Comparison of ENCODE assay signal across 1 cellular context in the genomic region with DNA sequence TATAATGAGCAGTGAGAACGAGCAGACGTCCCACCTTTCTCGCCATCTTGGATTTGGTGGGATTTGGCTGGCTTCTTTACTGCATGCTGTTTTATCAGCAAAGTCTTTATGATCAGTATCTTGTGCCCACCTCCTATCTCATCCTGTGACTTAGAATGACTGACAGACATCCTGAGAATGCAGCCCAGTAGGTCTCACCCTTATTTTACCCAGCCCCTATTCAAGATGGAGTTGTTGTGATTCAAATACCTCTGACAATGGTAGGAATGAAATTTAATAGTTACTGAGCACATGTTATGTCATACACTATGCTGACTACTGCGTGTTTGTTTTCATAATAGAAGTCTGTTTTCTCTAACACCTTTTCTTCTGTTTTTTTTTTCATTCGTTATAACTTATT.
TF ChIP-seq lines count a peak whose summit lies in the region.

No MANE protein-coding gene starts in this region.

TF ChIP-seq in A549, 52 proteins besides CTCF, POLR2A, EP300 and RAD21 (continued from another document):
- TF ChIP-seq JUN (IDR thresholded peaks at IDR 0.05) = no peak
- TF ChIP-seq, protein P1, sequence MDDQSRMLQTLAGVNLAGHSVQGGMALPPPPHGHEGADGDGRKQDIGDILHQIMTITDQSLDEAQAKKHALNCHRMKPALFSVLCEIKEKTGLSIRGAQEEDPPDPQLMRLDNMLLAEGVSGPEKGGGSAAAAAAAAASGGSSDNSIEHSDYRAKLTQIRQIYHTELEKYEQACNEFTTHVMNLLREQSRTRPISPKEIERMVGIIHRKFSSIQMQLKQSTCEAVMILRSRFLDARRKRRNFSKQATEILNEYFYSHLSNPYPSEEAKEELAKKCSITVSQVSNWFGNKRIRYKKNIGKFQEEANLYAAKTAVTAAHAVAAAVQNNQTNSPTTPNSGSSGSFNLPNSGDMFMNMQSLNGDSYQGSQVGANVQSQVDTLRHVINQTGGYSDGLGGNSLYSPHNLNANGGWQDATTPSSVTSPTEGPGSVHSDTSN (IDR thresholded peaks at IDR 0.05) = no peak
- TF ChIP-seq, protein P2, sequence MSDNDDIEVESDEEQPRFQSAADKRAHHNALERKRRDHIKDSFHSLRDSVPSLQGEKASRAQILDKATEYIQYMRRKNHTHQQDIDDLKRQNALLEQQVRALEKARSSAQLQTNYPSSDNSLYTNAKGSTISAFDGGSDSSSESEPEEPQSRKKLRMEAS (IDR thresholded peaks at IDR 0.05) = no peak
- no peak for TF ChIP-seq RNF2 (IDR thresholded peaks at IDR 0.05; ENCODE audit: borderline replicate concordance, low read depth)
- no peak for TF ChIP-seq KDM1A (IDR thresholded peaks at IDR 0.05; ENCODE audit: low read depth)
- no peak for TF ChIP-seq TFCP2L1 (CRISPR knock-in tag; IDR thresholded peaks at IDR 0.05)
- TF ChIP-seq, protein P3, sequence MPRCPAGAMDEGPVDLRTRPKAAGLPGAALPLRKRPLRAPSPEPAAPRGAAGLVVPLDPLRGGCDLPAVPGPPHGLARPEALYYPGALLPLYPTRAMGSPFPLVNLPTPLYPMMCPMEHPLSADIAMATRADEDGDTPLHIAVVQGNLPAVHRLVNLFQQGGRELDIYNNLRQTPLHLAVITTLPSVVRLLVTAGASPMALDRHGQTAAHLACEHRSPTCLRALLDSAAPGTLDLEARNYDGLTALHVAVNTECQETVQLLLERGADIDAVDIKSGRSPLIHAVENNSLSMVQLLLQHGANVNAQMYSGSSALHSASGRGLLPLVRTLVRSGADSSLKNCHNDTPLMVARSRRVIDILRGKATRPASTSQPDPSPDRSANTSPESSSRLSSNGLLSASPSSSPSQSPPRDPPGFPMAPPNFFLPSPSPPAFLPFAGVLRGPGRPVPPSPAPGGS (IDR thresholded peaks at IDR 0.05) = no peak
- TF ChIP-seq ZSCAN20 (CRISPR knock-in tag; IDR thresholded peaks at IDR 0.05) = no peak
- TF ChIP-seq MYC (IDR thresholded peaks at IDR 0.05; ENCODE audit: borderline replicate concordance, low read length) = no peak
- no peak for TF ChIP-seq GATA3 (IDR thresholded peaks at IDR 0.05; ENCODE audit: borderline replicate concordance)
- TF ChIP-seq NPAS2 (CRISPR knock-in tag; IDR thresholded peaks at IDR 0.05; ENCODE audit: borderline replicate concordance) = no peak
- no peak for TF ChIP-seq NR3C1 (IDR thresholded peaks at IDR 0.05)
- TF ChIP-seq ZNF302 (CRISPR knock-in tag; IDR thresholded peaks at IDR 0.05) = no peak
- TF ChIP-seq FOSB (CRISPR knock-in tag; IDR thresholded peaks at IDR 0.05) = no peak
